ENCODE assay signal across 8 cellular contexts in genomic region chr5:87266914-87267573, GRCh38. TPM values are rescaled to one million over a fixed set of nuclear protein-coding genes. Genes with fewer than 3 reads are reported as not detected.
DNase-seq lines count a peak whose midpoint lies in the region; ATAC-seq and TF ChIP-seq lines count a peak whose summit lies in the region.

No MANE protein-coding gene starts in this region.

- TF ChIP-seq CTCF in 22Rv1 (IDR thresholded peaks at IDR 0.05), result no peak
- no peak for TF ChIP-seq CTCF in hepatocyte (IDR thresholded peaks at IDR 0.05; ENCODE audit: poor library complexity)

- peak overlapping the region; percentile 90 for H3K27ac Mint-ChIP-seq in activated CD4-positive, alpha-beta memory T cell treated with anti-CD3 and anti-CD28 coated beads, Interleukin-2, amount 10 ng/mL, durations not matched to agents 7 days and 5 days
- H3K27ac Mint-ChIP-seq in stimulated activated naive B cell treated with anti-CD40 and anti-IgM and Interleukin-4, amounts not matched to agents 10 μg/mL and 1 μg/mL and 100 μg/mL, for 72 hours, result peak overlapping the region; percentile 98

- peaks cover 8% of the 10 kb centered on the region for H3K4me1 ChIP-seq in hepatocyte (ENCODE audit: insufficient read depth)

- peaks cover 3% of the 10 kb centered on the region for H3K27me3 Mint-ChIP-seq in activated CD4-positive, alpha-beta memory T cell treated with anti-CD3 and anti-CD28 coated beads, Interleukin-2, amount 10 ng/mL, durations not matched to agents 7 days and 5 days
- H3K27me3 Mint-ChIP-seq in stimulated activated naive B cell treated with anti-CD40 and anti-IgM and Interleukin-4, amounts not matched to agents 10 μg/mL and 1 μg/mL and 100 μg/mL, for 72 hours, result no peaks in the 10 kb centered on the region

- H3K4me2 ChIP-seq in hepatocyte, result peak overlapping the region; percentile 76

- peaks cover 13% of the 10 kb centered on the region for H4K20me1 ChIP-seq in hepatocyte (ENCODE audit: insufficient read depth, poor library complexity, severe bottlenecking)

- H3K27ac ChIP-seq in 22Rv1 (peak overlapping the region; percentile 96), hepatocyte (peak overlapping the region; percentile 95)

- peak overlapping the region; percentile 59 for H3K4me3 ChIP-seq in hepatocyte

- ATAC-seq in GM18867 (IDR thresholded peaks at IDR 0.05; ENCODE audit: unreplicated experiment), result peak; percentile 40
- peak; percentile 10 for ATAC-seq in HG03064 (IDR thresholded peaks at IDR 0.05; ENCODE audit: low read depth, unreplicated experiment)
- peak; percentile 8 to 10 for ATAC-seq in stimulated activated naive B cell treated with anti-CD40 and anti-IgM and Interleukin-4, amounts not matched to agents 10 μg/mL and 1 μg/mL and 100 μg/mL, for 72 hours (replicated peaks)

- H3K79me2 ChIP-seq in hepatocyte, result peaks cover 35% of the 10 kb centered on the region

- WGBS in hepatocyte (ENCODE audit: low lambda C conversion rate, missing lambda C conversion rate), result 6% methylated on average over 14 of the region's 14 CpGs

- POLR2A ChIA-PET in activated CD4-positive, alpha-beta memory T cell treated with anti-CD3 and anti-CD28 coated beads, Interleukin-2, amount 10 ng/mL, durations not matched to agents 7 days and 5 days (lab: Charles Lee), result interaction anchor here (1.0 to 2.6 kb wide), 10 partner anchors 15 to 461 kb away, joined by 3 to 13 read pairs (median 4); partner anchors contain the start of gene CCNH

- H3K36me3 Mint-ChIP-seq in activated CD4-positive, alpha-beta memory T cell treated with anti-CD3 and anti-CD28 coated beads, Interleukin-2, amount 10 ng/mL, durations not matched to agents 7 days and 5 days (ENCODE audit: low read depth), result peaks cover 23% of the 10 kb centered on the region
- peaks cover 8 to 9% of the 10 kb centered on the region in 2 donors for H3K36me3 Mint-ChIP-seq in stimulated activated naive B cell treated with anti-CD40 and anti-IgM and Interleukin-4, amounts not matched to agents 10 μg/mL and 1 μg/mL and 100 μg/mL, for 72 hours

- no peak for DNase-seq in activated CD4-positive, alpha-beta memory T cell treated with anti-CD3 and anti-CD28 coated beads, Interleukin-2, amount 10 ng/mL, durations not matched to agents 7 days and 5 days
- DNase-seq in hepatocyte (ENCODE audit: low spot score) (no peak), NCI-H1930 (lab: John Stamatoyannopoulos, UW) (no peak), HPDE6-E6E7 (ENCODE audit: extremely low spot score) (no peak)
- DNase-seq in stimulated activated naive B cell treated with anti-CD40 and anti-IgM and Interleukin-4, amounts not matched to agents 10 μg/mL and 1 μg/mL and 100 μg/mL, for 72 hours, result no peak

- H3K27me3 ChIP-seq in hepatocyte, result no peaks in the 10 kb centered on the region

- CTCF ChIA-PET in activated CD4-positive, alpha-beta memory T cell treated with anti-CD3 and anti-CD28 coated beads, Interleukin-2, amount 10 ng/mL, durations not matched to agents 7 days and 5 days (lab: Charles Lee), result interaction anchor here (1.1 kb wide), 1 partner anchor 150 kb away, joined by 3 read pairs; no protein-coding TSS in a partner anchor

- no peaks in the 10 kb centered on the region for H3K9me3 ChIP-seq in hepatocyte (ENCODE audit: low read depth)

- no peaks in the 10 kb centered on the region for H3K9me2 ChIP-seq in hepatocyte (replicated peaks; ENCODE audit: insufficient read depth)

- H3K9me3 Mint-ChIP-seq in activated CD4-positive, alpha-beta memory T cell treated with anti-CD3 and anti-CD28 coated beads, Interleukin-2, amount 10 ng/mL, durations not matched to agents 7 days and 5 days, result no peaks in the 10 kb centered on the region
- H3K9me3 Mint-ChIP-seq in stimulated activated naive B cell treated with anti-CD40 and anti-IgM and Interleukin-4, amounts not matched to agents 10 μg/mL and 1 μg/mL and 100 μg/mL, for 72 hours, result no peaks in the 10 kb centered on the region

- peak overlapping the region; percentile 91 for H3K4me3 Mint-ChIP-seq in activated CD4-positive, alpha-beta memory T cell treated with anti-CD3 and anti-CD28 coated beads, Interleukin-2, amount 10 ng/mL, durations not matched to agents 7 days and 5 days
- H3K4me3 Mint-ChIP-seq in stimulated activated naive B cell treated with anti-CD40 and anti-IgM and Interleukin-4, amounts not matched to agents 10 μg/mL and 1 μg/mL and 100 μg/mL, for 72 hours, result peak overlapping the region; percentile 98 to 99

- peaks cover 34% of the 10 kb centered on the region for H3K4me1 Mint-ChIP-seq in activated CD4-positive, alpha-beta memory T cell treated with anti-CD3 and anti-CD28 coated beads, Interleukin-2, amount 10 ng/mL, durations not matched to agents 7 days and 5 days
- H3K4me1 Mint-ChIP-seq in stimulated activated naive B cell treated with anti-CD40 and anti-IgM and Interleukin-4, amounts not matched to agents 10 μg/mL and 1 μg/mL and 100 μg/mL, for 72 hours, result peaks cover 10 to 27% of the 10 kb centered on the region in 2 donors

- H3K36me3 ChIP-seq in hepatocyte (replicated peaks; ENCODE audit: insufficient read depth, low read depth), result no peaks in the 10 kb centered on the region

- peak overlapping the region; percentile 85 for H2AFZ ChIP-seq in hepatocyte

RNA-seq across cellular contexts. Expression of gene RASA1, which starts 0.6 kb away (rescaled TPM):
- total RNA-seq in activated CD4-positive, alpha-beta memory T cell treated with anti-CD3 and anti-CD28 coated beads, Interleukin-2, amount 10 ng/mL, durations not matched to agents 7 days and 5 days, result 10 to 100 TPM; 22.5 to 23.5 TPM
- total RNA-seq in hepatocyte, result 25.8 and 33.5 TPM in 2 replicates
- polyA plus RNA-seq in hepatocyte, result 13.6 and 13.7 TPM in 2 replicates
